28 cellular contexts compared by ENCODE assay signal in genomic region chr10:31731711-31732110, GRCh38.
"Had no signal": no experiment of that assay in that cellular context is flagged by ENCODE, and none has a peak within 500 bp of the region (broad histone marks: within the 10 kb centered on the region; RNA-seq: fewer than 3 reads in every experiment).

No MANE protein-coding gene starts in this region.

- H3K4me1 ChIP-seq: stomach, suprapubic skin, testis, thyroid gland, tibial artery, tibial nerve, transverse colon, upper lobe of left lung, upper lobe of right lung, uterus, vagina had no signal

- H3K27ac ChIP-seq: stomach, suprapubic skin, testis, thoracic aorta, thyroid gland, tibial artery, tibial nerve, transverse colon, upper lobe of left lung, upper lobe of right lung, uterus, vagina had no signal

- H3K9me3 ChIP-seq: stomach, suprapubic skin, testis, thoracic aorta, thyroid gland, transverse colon, upper lobe of right lung, uterus, vagina had no signal

- H3K27ac Mint-ChIP-seq: stimulated activated effector memory CD8-positive, alpha-beta T cell treated with anti-CD3 and anti-CD28 coated beads, Interleukin-12 subunit alpha, Interleukin-12 subunit beta, amount 100 ng/mL, for 72 hours; stimulated activated memory B cell treated with anti-CD40 and anti-IgM and Interleukin-4, amounts not matched to agents 10 μg/mL and 1 μg/mL and 100 μg/mL, for 72 hours; stimulated activated naive B cell treated with anti-CD40 and anti-IgM and Interleukin-4, amounts not matched to agents 10 μg/mL and 1 μg/mL and 100 μg/mL, for 72 hours; stimulated activated naive CD8-positive, alpha-beta T cell treated with anti-CD3 and anti-CD28 coated beads, Interleukin-15, amount 100 ng/mL, for 72 hours; stimulated activated naive CD8-positive, alpha-beta T cell treated with anti-CD3 and anti-CD28 coated beads, Interleukin-15, Interleukin-2, amounts not matched to agents 100 ng/mL and 50 ng/mL, for 24 hours; type B pancreatic cell had no signal

- DNase-seq: stimulated activated CD4-positive, alpha-beta T cell treated with anti-CD3 and anti-CD28 coated beads, Interleukin-2, amount 100 ng/mL, for 48 hours; stimulated activated CD4-positive, alpha-beta T cell treated with anti-CD3 and anti-CD28 coated beads, Interleukin-4, amount 100 ng/mL, for 1 hour; stimulated activated CD4-positive, alpha-beta T cell treated with anti-CD3 and anti-CD28 coated beads, Interleukin-4, amount 100 ng/mL, for 24 hours; stimulated activated CD4-positive, alpha-beta T cell treated with anti-CD3 and anti-CD28 coated beads, Interleukin-4, amount 100 ng/mL, for 4 hours; stimulated activated CD8-positive, alpha-beta memory T cell treated with anti-CD3 and anti-CD28 coated beads, Interleukin-4, amount 100 ng/mL, for 48 hours; stimulated activated naive B cell treated with anti-CD40 and anti-IgM and Interleukin-4, amounts not matched to agents 10 μg/mL and 1 μg/mL and 100 μg/mL, for 72 hours; stimulated activated naive CD4-positive, alpha-beta T cell; stimulated activated naive CD4-positive, alpha-beta T cell treated with Interleukin-2 at 50 U/mL for 16 hours; stimulated activated naive CD8-positive, alpha-beta T cell treated with anti-CD3 and anti-CD28 coated beads, Interleukin-15, amount 100 ng/mL, for 72 hours; stimulated activated naive CD8-positive, alpha-beta T cell treated with anti-CD3 and anti-CD28 coated beads, Interleukin-15, Interleukin-2, amounts not matched to agents 100 U/mL and 50 U/mL, for 24 hours; stomach; substantia nigra; testis; thyroid gland; tibial artery; transverse colon; trophoblast cell; upper lobe of left lung; upper lobe of right lung; uterus had no signal

- H3K4me1 Mint-ChIP-seq: stimulated activated effector memory CD8-positive, alpha-beta T cell treated with anti-CD3 and anti-CD28 coated beads, Interleukin-12 subunit alpha, Interleukin-12 subunit beta, amount 100 ng/mL, for 72 hours; stimulated activated memory B cell treated with anti-CD40 and anti-IgM and Interleukin-4, amounts not matched to agents 10 μg/mL and 1 μg/mL and 100 μg/mL, for 72 hours; stimulated activated naive B cell treated with anti-CD40 and anti-IgM and Interleukin-4, amounts not matched to agents 10 μg/mL and 1 μg/mL and 100 μg/mL, for 72 hours; stimulated activated naive CD8-positive, alpha-beta T cell treated with anti-CD3 and anti-CD28 coated beads, Interleukin-15, amount 100 ng/mL, for 72 hours had no signal

- H3K36me3 Mint-ChIP-seq: stimulated activated effector memory CD8-positive, alpha-beta T cell treated with anti-CD3 and anti-CD28 coated beads, Interleukin-12 subunit alpha, Interleukin-12 subunit beta, amount 100 ng/mL, for 72 hours; stimulated activated memory B cell treated with anti-CD40 and anti-IgM and Interleukin-4, amounts not matched to agents 10 μg/mL and 1 μg/mL and 100 μg/mL, for 72 hours; type B pancreatic cell had no signal

- H3K4me3 ChIP-seq: stomach, suprapubic skin, testis, thoracic aorta, thyroid gland, tibial artery, tibial nerve, transverse colon, upper lobe of left lung, upper lobe of right lung, uterus, vagina had no signal

- H3K27me3 ChIP-seq: stomach, suprapubic skin, testis, thyroid gland, tibial artery, tibial nerve, transverse colon, upper lobe of left lung, upper lobe of right lung, uterus, vagina had no signal

- H3K9me3 Mint-ChIP-seq: stimulated activated effector memory CD8-positive, alpha-beta T cell treated with anti-CD3 and anti-CD28 coated beads, Interleukin-12 subunit alpha, Interleukin-12 subunit beta, amount 100 ng/mL, for 72 hours; stimulated activated naive CD8-positive, alpha-beta T cell treated with anti-CD3 and anti-CD28 coated beads, Interleukin-15, Interleukin-2, amounts not matched to agents 100 ng/mL and 50 ng/mL, for 24 hours; type B pancreatic cell had no signal

- H3K36me3 ChIP-seq: stomach, suprapubic skin, thoracic aorta, thyroid gland, tibial artery, tibial nerve, transverse colon, upper lobe of left lung, upper lobe of right lung, uterus, vagina had no signal

- H3K4me3 Mint-ChIP-seq: stimulated activated effector memory CD8-positive, alpha-beta T cell treated with anti-CD3 and anti-CD28 coated beads, Interleukin-12 subunit alpha, Interleukin-12 subunit beta, amount 100 ng/mL, for 72 hours; stimulated activated memory B cell treated with anti-CD40 and anti-IgM and Interleukin-4, amounts not matched to agents 10 μg/mL and 1 μg/mL and 100 μg/mL, for 72 hours; stimulated activated naive B cell treated with anti-CD40 and anti-IgM and Interleukin-4, amounts not matched to agents 10 μg/mL and 1 μg/mL and 100 μg/mL, for 72 hours; stimulated activated naive CD8-positive, alpha-beta T cell treated with anti-CD3 and anti-CD28 coated beads, Interleukin-15, amount 100 ng/mL, for 72 hours; stimulated activated naive CD8-positive, alpha-beta T cell treated with anti-CD3 and anti-CD28 coated beads, Interleukin-15, Interleukin-2, amounts not matched to agents 100 ng/mL and 50 ng/mL, for 24 hours; type B pancreatic cell had no signal
